22 cellular contexts compared by ENCODE assay signal in genomic region chr6:128249429-128249828, GRCh38.
DNase-seq lines count a peak whose midpoint lies in the region; ATAC-seq and TF ChIP-seq lines count a peak whose summit lies in the region.
"Had no signal": no experiment of that assay in that cellular context is flagged by ENCODE, and none has a peak within 500 bp of the region (broad histone marks: within the 10 kb centered on the region; RNA-seq: fewer than 3 reads in every experiment).

No MANE protein-coding gene starts in this region.

- H3K4me1 ChIP-seq in right lobe of liver (no peaks in the 10 kb centered on the region), gastrocnemius medialis (peaks cover 8 to 11% of the 10 kb centered on the region in 2 donors), left lung (no peaks in the 10 kb centered on the region)
- H3K4me1 ChIP-seq: BLaER1 had no signal

- H3K9me3 ChIP-seq in right lobe of liver (no peaks in the 10 kb centered on the region), gastrocnemius medialis (no peaks in the 10 kb centered on the region), left lung (no peaks in the 10 kb centered on the region)
- H3K9me3 ChIP-seq: BE2C, BLaER1 had no signal

- WGBS in right lobe of liver (ENCODE audit: insufficient coverage, low coverage, low lambda C conversion rate, missing lambda C conversion rate) = 46% methylated on average over 4 of the region's 4 CpGs

- H3K36me3 ChIP-seq in right lobe of liver (no peaks in the 10 kb centered on the region), gastrocnemius medialis (no peaks in the 10 kb centered on the region), left lung (no peaks in the 10 kb centered on the region)
- H3K36me3 ChIP-seq: BE2C, BLaER1 had no signal

- in situ Hi-C loops in gastrocnemius medialis (cut with MboI; ENCODE audit: low sequenced_read_pairs in 4 of 4) = no loop called here

- DNase-seq in left lobe of liver (ENCODE audit: low spot score) (no peak), right lobe of liver (no peak), gastrocnemius medialis (peak in 1 of 2 donors; percentile 13), left lung (no peak)
- DNase-seq: 8988T; ACHN; BE2C; C1 segment of cervical spinal cord; CD4-positive, alpha-beta memory T cell; CD4-positive, CD25-positive, alpha-beta regulatory T cell; CD8-positive, alpha-beta memory T cell; COR-L47; DMS 273 treated with DMSO at 0.1 percent for 48 hours; DMS153; DMS53; DMS79; DND-41; EL; GDM1 had no signal

- H3K4me3 ChIP-seq in right lobe of liver = no peak overlapping the region
- no peak overlapping the region for H3K4me3 ChIP-seq in gastrocnemius medialis
- no peak overlapping the region for H3K4me3 ChIP-seq in left lung
- H3K4me3 ChIP-seq: BLaER1, GM12878 had no signal

- H3K27me3 ChIP-seq in right lobe of liver = no peaks in the 10 kb centered on the region
- H3K27me3 ChIP-seq in gastrocnemius medialis = no peaks in the 10 kb centered on the region
- no peaks in the 10 kb centered on the region for H3K27me3 ChIP-seq in left lung
- H3K27me3 ChIP-seq: BE2C, BLaER1 had no signal

- TF ChIP-seq POLR2A in right lobe of liver (IDR thresholded peaks at IDR 0.05) (no peak), gastrocnemius medialis (IDR thresholded peaks at IDR 0.05) (no peak)

- H3K27ac ChIP-seq in right lobe of liver (no peak overlapping the region), gastrocnemius medialis (peak overlapping the region in 2 of 4 donors; percentile 26 to 41), left lung (no peak overlapping the region)
- H3K27ac ChIP-seq: BLaER1 had no signal

- intact Hi-C loops in right lobe of liver (cut with DNase I) = no loop called here
- intact Hi-C loops in gastrocnemius medialis (cut with DNase I; ENCODE audit: low total_unique reads) = no loop called here
- intact Hi-C loops in left lung (cut with DNase I) = no loop called here

- ATAC-seq in left lobe of liver = peak; percentile 69
- ATAC-seq in right lobe of liver = peak; percentile 55 to 69 (median 66)
- peak; percentile 95 to 99 for ATAC-seq in gastrocnemius medialis
- no peak for ATAC-seq in left lung
- ATAC-seq in HG02798 (IDR thresholded peaks at IDR 0.05; ENCODE audit: poor library complexity, unreplicated experiment) = no peak
- ATAC-seq: GM12878 had no signal

- no peak for TF ChIP-seq CTCF in right lobe of liver (IDR thresholded peaks at IDR 0.05)
- TF ChIP-seq CTCF in gastrocnemius medialis (IDR thresholded peaks at IDR 0.05 in 4 of 5, conservative IDR thresholded peaks at IDR 0.05 in 1 of 5) = no peak
- no peak for TF ChIP-seq CTCF in left lung (IDR thresholded peaks at IDR 0.05)

Comparison
In these comparisons a context has a peak if more than half of its experiments do, and no peak if none do; other contexts are left out.
1. ATAC-seq: peak in left lobe of liver (single experiment), right lobe of liver (4 of 4) and gastrocnemius medialis (2 of 2); none in left lung (single experiment) and HG02798 (single experiment).